1 cellular context compared by ENCODE assay signal in the genomic region with DNA sequence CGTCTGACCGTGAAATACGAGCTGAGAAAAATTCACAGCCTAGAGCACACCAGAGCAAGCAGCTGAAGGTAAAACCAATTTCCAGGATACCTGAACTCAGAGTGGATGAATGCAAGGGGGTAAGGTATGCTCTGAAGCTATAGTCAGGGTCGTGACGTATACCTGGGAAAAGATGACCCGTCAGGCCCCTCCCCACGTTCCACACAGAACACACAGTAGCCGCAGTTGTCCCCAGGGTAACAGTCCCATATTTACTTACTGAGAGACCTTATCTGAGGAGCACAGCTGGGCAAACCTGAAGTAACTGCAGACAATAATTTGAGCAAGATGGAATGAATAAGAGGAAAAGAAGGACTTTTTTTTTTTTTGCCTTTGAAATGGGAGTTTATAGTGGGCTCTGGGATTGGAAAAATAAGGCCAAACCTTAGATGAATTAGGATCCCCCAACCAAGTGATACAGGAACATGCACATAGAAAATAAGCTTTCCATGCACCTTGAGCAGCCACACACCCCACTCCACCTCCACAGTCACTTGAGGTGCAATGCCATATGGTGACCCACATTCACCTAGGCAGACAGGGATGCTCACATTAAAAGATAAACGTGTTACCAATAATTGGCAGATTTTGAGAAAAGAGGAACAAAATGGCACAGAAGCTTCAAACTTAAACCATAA.
TF ChIP-seq lines count a peak whose summit lies in the region.

No MANE protein-coding gene starts in this region.

TF ChIP-seq in K562, 482 proteins besides CTCF, POLR2A, EP300 and RAD21 (continued from another document and continues in another):
- TF ChIP-seq, protein P1, sequence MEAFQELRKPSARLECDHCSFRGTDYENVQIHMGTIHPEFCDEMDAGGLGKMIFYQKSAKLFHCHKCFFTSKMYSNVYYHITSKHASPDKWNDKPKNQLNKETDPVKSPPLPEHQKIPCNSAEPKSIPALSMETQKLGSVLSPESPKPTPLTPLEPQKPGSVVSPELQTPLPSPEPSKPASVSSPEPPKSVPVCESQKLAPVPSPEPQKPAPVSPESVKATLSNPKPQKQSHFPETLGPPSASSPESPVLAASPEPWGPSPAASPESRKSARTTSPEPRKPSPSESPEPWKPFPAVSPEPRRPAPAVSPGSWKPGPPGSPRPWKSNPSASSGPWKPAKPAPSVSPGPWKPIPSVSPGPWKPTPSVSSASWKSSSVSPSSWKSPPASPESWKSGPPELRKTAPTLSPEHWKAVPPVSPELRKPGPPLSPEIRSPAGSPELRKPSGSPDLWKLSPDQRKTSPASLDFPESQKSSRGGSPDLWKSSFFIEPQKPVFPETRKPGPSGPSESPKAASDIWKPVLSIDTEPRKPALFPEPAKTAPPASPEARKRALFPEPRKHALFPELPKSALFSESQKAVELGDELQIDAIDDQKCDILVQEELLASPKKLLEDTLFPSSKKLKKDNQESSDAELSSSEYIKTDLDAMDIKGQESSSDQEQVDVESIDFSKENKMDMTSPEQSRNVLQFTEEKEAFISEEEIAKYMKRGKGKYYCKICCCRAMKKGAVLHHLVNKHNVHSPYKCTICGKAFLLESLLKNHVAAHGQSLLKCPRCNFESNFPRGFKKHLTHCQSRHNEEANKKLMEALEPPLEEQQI (IDR thresholded peaks at IDR 0.05), result no peak; the same call in 1 of the 2 replicates
- TF ChIP-seq, protein P2, sequence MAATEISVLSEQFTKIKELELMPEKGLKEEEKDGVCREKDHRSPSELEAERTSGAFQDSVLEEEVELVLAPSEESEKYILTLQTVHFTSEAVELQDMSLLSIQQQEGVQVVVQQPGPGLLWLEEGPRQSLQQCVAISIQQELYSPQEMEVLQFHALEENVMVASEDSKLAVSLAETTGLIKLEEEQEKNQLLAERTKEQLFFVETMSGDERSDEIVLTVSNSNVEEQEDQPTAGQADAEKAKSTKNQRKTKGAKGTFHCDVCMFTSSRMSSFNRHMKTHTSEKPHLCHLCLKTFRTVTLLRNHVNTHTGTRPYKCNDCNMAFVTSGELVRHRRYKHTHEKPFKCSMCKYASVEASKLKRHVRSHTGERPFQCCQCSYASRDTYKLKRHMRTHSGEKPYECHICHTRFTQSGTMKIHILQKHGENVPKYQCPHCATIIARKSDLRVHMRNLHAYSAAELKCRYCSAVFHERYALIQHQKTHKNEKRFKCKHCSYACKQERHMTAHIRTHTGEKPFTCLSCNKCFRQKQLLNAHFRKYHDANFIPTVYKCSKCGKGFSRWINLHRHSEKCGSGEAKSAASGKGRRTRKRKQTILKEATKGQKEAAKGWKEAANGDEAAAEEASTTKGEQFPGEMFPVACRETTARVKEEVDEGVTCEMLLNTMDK (IDR thresholded peaks at IDR 0.05; ENCODE audit: borderline replicate concordance, insufficient read depth, low read depth, low read length, poor library complexity, severe bottlenecking), result no peak
- TF ChIP-seq, protein P3, sequence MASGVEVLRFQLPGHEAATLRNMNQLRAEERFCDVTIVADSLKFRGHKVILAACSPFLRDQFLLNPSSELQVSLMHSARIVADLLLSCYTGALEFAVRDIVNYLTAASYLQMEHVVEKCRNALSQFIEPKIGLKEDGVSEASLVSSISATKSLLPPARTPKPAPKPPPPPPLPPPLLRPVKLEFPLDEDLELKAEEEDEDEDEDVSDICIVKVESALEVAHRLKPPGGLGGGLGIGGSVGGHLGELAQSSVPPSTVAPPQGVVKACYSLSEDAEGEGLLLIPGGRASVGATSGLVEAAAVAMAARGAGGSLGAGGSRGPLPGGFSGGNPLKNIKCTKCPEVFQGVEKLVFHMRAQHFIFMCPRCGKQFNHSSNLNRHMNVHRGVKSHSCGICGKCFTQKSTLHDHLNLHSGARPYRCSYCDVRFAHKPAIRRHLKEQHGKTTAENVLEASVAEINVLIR (CRISPR knock-in tag; IDR thresholded peaks at IDR 0.05), result 0 out of 2 replicates have a peak, but pooled peaks have one; percentile 47
- TF ChIP-seq EZH2 (IDR thresholded peaks at IDR 0.05; ENCODE audit: borderline replicate concordance, low read depth, low read length), result no peak
- TF ChIP-seq, protein P4, sequence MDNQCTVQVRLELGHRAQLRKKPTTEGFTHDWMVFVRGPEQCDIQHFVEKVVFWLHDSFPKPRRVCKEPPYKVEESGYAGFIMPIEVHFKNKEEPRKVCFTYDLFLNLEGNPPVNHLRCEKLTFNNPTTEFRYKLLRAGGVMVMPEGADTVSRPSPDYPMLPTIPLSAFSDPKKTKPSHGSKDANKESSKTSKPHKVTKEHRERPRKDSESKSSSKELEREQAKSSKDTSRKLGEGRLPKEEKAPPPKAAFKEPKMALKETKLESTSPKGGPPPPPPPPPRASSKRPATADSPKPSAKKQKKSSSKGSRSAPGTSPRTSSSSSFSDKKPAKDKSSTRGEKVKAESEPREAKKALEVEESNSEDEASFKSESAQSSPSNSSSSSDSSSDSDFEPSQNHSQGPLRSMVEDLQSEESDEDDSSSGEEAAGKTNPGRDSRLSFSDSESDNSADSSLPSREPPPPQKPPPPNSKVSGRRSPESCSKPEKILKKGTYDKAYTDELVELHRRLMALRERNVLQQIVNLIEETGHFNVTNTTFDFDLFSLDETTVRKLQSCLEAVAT (IDR thresholded peaks at IDR 0.05), result 0 out of 4 replicates have a peak, but pooled peaks of 1 of the 2 experiments have one; percentile 5
- TF ChIP-seq, protein P5, sequence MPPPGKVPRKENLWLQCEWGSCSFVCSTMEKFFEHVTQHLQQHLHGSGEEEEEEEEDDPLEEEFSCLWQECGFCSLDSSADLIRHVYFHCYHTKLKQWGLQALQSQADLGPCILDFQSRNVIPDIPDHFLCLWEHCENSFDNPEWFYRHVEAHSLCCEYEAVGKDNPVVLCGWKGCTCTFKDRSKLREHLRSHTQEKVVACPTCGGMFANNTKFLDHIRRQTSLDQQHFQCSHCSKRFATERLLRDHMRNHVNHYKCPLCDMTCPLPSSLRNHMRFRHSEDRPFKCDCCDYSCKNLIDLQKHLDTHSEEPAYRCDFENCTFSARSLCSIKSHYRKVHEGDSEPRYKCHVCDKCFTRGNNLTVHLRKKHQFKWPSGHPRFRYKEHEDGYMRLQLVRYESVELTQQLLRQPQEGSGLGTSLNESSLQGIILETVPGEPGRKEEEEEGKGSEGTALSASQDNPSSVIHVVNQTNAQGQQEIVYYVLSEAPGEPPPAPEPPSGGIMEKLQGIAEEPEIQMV (tag; conservative IDR thresholded peaks at IDR 0.05; ENCODE audit: low read depth), result no peak
- TF ChIP-seq, protein P6, sequence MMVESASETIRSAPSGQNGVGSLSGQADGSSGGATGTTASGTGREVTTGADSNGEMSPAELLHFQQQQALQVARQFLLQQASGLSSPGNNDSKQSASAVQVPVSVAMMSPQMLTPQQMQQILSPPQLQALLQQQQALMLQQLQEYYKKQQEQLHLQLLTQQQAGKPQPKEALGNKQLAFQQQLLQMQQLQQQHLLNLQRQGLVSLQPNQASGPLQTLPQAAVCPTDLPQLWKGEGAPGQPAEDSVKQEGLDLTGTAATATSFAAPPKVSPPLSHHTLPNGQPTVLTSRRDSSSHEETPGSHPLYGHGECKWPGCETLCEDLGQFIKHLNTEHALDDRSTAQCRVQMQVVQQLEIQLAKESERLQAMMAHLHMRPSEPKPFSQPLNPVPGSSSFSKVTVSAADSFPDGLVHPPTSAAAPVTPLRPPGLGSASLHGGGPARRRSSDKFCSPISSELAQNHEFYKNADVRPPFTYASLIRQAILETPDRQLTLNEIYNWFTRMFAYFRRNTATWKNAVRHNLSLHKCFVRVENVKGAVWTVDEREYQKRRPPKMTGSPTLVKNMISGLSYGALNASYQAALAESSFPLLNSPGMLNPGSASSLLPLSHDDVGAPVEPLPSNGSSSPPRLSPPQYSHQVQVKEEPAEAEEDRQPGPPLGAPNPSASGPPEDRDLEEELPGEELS (CRISPR knock-in tag; IDR thresholded peaks at IDR 0.05; ENCODE audit: borderline replicate concordance), result no peak
- TF ChIP-seq ZNF644 (tag; IDR thresholded peaks at IDR 0.05; ENCODE audit: low read depth), result peak; percentile 82
- TF ChIP-seq NUFIP1 (IDR thresholded peaks at IDR 0.05; ENCODE audit: partially characterized antibody), result no peak
- TF ChIP-seq ZNF583 (CRISPR knock-in tag; IDR thresholded peaks at IDR 0.05), result no peak
- TF ChIP-seq ZFP1 (CRISPR knock-in tag; IDR thresholded peaks at IDR 0.05), result no peak
- TF ChIP-seq NR3C1 (CRISPR knock-in tag; IDR thresholded peaks at IDR 0.05), result no peak
- no peak for TF ChIP-seq NR2C1 (IDR thresholded peaks at IDR 0.05)
- 0 out of 2 replicates have a peak, but pooled peaks have one; percentile 32 for TF ChIP-seq NR2C1 (tag; IDR thresholded peaks at IDR 0.05)
- TF ChIP-seq, protein P7, sequence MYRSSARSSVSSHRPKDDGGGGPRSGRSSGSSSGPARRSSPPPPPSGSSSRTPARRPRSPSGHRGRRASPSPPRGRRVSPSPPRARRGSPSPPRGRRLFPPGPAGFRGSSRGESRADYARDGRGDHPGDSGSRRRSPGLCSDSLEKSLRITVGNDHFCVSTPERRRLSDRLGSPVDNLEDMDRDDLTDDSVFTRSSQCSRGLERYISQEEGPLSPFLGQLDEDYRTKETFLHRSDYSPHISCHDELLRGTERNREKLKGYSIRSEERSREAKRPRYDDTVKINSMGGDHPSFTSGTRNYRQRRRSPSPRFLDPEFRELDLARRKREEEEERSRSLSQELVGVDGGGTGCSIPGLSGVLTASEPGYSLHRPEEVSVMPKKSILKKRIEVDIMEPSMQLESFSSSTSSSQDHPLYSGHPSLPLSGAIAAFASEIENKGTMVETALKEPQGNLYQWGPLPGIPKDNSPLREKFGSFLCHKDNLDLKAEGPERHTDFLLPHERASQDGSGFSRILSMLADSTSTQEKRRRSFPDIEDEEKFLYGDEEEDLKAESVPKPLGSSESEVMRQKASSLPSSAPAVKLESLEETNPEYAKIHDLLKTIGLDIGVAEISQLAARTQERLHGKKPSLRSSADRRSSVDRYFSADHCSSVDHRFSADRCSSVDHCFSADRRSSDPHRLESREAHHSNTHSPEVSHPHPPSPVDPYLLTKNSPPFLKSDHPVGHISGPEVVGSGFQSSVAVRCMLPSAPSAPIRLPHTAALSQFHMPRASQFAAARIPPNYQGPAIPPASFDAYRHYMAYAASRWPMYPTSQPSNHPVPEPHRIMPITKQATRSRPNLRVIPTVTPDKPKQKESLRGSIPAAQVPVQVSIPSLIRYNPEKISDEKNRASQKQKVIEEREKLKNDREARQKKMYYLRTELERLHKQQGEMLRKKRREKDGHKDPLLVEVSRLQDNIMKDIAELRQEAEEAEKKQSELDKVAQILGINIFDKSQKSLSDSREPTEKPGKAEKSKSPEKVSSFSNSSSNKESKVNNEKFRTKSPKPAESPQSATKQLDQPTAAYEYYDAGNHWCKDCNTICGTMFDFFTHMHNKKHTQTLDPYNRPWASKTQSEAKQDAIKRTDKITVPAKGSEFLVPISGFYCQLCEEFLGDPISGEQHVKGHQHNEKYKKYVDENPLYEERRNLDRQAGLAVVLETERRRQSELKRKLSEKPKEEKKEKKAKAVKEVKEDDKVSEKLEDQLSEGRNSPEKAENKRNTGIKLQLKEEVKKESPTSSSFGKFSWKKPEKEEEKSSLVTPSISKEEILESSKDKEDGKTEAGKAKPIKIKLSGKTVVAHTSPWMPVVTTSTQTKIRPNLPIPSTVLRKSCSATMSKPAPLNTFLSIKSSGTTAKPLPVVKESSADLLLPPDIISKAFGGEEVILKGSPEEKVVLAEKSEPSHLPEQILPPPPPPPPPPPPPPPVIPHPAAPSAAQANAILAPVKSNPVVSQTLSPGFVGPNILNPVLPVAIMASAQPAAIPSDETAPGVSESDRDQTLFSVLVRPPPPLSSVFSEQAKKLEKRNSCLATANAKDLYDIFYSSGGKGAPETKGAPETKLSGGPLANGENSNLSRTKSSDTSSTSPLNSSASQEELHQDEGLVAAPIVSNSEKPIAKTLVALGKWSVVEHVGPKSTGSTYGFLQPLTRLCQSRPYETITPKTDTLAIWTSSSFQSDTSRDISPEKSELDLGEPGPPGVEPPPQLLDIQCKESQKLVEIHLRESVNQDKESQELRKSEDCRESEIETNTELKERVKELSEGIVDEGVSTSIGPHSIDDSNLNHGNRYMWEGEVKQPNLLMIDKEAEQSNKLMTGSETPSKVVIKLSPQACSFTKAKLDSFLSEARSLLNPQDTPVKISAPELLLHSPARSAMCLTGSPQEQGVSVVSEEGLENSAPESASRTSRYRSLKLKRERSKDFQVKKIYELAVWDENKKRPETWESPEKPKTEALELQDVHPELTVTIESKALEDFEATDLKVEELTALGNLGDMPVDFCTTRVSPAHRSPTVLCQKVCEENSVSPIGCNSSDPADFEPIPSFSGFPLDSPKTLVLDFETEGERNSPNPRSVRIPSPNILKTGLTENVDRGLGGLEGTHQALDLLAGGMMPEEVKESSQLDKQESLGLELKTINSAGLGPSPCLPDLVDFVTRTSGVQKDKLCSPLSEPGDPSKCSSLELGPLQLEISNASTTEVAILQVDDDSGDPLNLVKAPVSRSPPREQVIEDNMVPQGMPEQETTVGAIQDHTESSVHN (IDR thresholded peaks at IDR 0.05; ENCODE audit: borderline replicate concordance in 1 of 2, low read depth in 1 of 2), result no peak
- TF ChIP-seq, protein P8, sequence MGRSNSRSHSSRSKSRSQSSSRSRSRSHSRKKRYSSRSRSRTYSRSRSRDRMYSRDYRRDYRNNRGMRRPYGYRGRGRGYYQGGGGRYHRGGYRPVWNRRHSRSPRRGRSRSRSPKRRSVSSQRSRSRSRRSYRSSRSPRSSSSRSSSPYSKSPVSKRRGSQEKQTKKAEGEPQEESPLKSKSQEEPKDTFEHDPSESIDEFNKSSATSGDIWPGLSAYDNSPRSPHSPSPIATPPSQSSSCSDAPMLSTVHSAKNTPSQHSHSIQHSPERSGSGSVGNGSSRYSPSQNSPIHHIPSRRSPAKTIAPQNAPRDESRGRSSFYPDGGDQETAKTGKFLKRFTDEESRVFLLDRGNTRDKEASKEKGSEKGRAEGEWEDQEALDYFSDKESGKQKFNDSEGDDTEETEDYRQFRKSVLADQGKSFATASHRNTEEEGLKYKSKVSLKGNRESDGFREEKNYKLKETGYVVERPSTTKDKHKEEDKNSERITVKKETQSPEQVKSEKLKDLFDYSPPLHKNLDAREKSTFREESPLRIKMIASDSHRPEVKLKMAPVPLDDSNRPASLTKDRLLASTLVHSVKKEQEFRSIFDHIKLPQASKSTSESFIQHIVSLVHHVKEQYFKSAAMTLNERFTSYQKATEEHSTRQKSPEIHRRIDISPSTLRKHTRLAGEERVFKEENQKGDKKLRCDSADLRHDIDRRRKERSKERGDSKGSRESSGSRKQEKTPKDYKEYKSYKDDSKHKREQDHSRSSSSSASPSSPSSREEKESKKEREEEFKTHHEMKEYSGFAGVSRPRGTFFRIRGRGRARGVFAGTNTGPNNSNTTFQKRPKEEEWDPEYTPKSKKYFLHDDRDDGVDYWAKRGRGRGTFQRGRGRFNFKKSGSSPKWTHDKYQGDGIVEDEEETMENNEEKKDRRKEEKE (IDR thresholded peaks at IDR 0.05; ENCODE audit: borderline replicate concordance in 1 of 2, control insufficient read depth in 1 of 2, low read depth in 2 of 2, low read length in 1 of 2), result no peak
- TF ChIP-seq ZBTB1 (CRISPR knock-in tag; IDR thresholded peaks at IDR 0.05; ENCODE audit: borderline replicate concordance, low read depth), result no peak
- peak; percentile 62; the same call in 1 of the 2 replicates for TF ChIP-seq RNF2 (IDR thresholded peaks at IDR 0.05)
- TF ChIP-seq STAT5B (CRISPR knock-in tag; IDR thresholded peaks at IDR 0.05), result no peak
- peak; percentile 71; the same call in 1 of the 2 replicates for TF ChIP-seq JUND (IDR thresholded peaks at IDR 0.05; ENCODE audit: borderline replicate concordance, low read depth, low read length)
- peak; percentile 75; the same call in 1 of the 3 replicates for TF ChIP-seq JUND (tag; IDR thresholded peaks at IDR 0.05; ENCODE audit: borderline replicate concordance, low read depth, low read length)
- TF ChIP-seq XRCC5 (IDR thresholded peaks at IDR 0.05; ENCODE audit: low read depth, low read length), result no peak
- TF ChIP-seq RBM34 (IDR thresholded peaks at IDR 0.05; ENCODE audit: borderline replicate concordance, insufficient read depth, low read length), result no peak
